In the genomic region with DNA sequence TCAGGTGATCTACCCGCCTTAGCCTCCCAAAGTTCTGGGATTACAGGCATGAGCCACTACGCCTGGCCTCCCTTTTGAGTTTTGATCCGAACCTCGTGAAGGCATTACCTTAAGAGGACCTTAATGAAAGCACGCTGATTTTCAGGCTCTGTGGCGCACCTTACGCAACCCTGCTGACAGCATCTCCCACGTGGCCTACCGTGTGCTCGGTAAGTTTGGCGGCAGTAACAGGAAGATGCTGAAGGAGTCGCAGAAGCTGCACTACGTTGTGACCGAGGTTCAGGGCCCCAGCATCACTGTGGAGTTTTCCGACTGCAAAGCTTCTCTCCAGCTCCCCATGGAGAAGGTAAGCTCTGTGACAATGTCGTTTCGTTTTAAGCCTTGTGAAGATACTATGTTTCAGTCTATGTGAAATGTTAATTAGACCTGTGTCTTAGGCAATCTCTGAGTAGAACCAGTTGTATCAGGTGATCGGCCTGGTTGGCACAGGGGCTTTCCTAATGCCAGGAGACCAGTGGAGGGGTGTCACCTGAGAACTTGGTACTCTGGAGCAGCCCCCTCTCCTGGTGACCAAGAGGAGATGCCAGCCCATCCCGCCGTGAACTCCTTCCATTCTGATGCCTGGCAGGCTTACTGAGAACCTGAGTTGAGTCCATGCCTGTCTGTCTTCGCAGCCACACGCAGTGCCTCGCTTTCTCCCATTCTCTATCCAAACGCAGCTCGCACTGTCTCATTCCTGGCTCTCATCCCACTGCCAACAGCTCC, we compare ENCODE assay signal across 15 cellular contexts. TPM values are rescaled to one million over a fixed set of nuclear protein-coding genes. Genes with fewer than 3 reads are reported as not detected.
DNase-seq lines count a peak whose midpoint lies in the region; ATAC-seq and TF ChIP-seq lines count a peak whose summit lies in the region.
"Had no signal": no experiment of that assay in that cellular context is flagged by ENCODE, and none has a peak within 500 bp of the region (broad histone marks: within the 10 kb centered on the region; RNA-seq: fewer than 3 reads in every experiment).

No MANE protein-coding gene starts in this region.

- H3K27me3 ChIP-seq in H7 (ENCODE audit: control insufficient read depth, insufficient read depth, low read length), result no peaks in the 10 kb centered on the region
- no peaks in the 10 kb centered on the region for H3K27me3 ChIP-seq in liver (ENCODE audit: control insufficient read depth in 4 of 4, insufficient read depth in 4 of 4, low read length in 3 of 4)
- H3K27me3 ChIP-seq: gastroesophageal sphincter had no signal

- 93% methylated on average over 25 of the region's 25 CpGs for WGBS in liver

- no peak for TF ChIP-seq RAD21 in liver (IDR thresholded peaks at IDR 0.05)

- H3K4me3 ChIP-seq in H7 (ENCODE audit: insufficient read depth, low read depth, low read length) (no peak overlapping the region), astrocyte of the cerebellum (ENCODE audit: low read depth, low read length) (no peak overlapping the region), liver (ENCODE audit: low read depth in 1 of 3, low read length in 3 of 3) (no peak overlapping the region)
- H3K4me3 ChIP-seq: gastroesophageal sphincter, lung had no signal

- H3K9ac ChIP-seq in liver (ENCODE audit: low read depth in 1 of 2, low read length in 2 of 2), result no peak overlapping the region

- H3K36me3 ChIP-seq in H7 (replicated peaks; ENCODE audit: control insufficient read depth, insufficient read depth, low read length) (peaks cover 33% of the 10 kb centered on the region), liver (ENCODE audit: control insufficient read depth in 4 of 4, insufficient read depth in 3 of 4, low read depth in 1 of 4, low read length in 3 of 4) (peaks cover 6 to 44% (median 30%) of the 10 kb centered on the region in 4 donors)

- H3K27ac ChIP-seq in 22Rv1 (peak overlapping the region; percentile 67), liver (ENCODE audit: low read depth in 1 of 2, low read length in 2 of 2) (peak overlapping the region; percentile 76 to 77)
- H3K27ac ChIP-seq: gastroesophageal sphincter had no signal

- H3K9me3 ChIP-seq in liver (ENCODE audit: control insufficient read depth in 4 of 4, low read length in 3 of 4), result no peaks in the 10 kb centered on the region
- H3K9me3 ChIP-seq: gastroesophageal sphincter had no signal

- ATAC-seq in omental fat pad (ENCODE audit: low FRiP score) (no peak), GM18519 (IDR thresholded peaks at IDR 0.05; ENCODE audit: low FRiP score, unreplicated experiment) (no peak)
- ATAC-seq: activated CD8-positive, alpha-beta T cell treated with anti-CD3 and anti-CD28 coated beads, Interleukin-2, amount 10 ng/mL, durations not matched to agents 7 days and 5 days; gastroesophageal sphincter; naive thymus-derived CD4-positive, alpha-beta T cell; stimulated activated naive CD8-positive, alpha-beta T cell treated with anti-CD3 and anti-CD28 coated beads, Interleukin-15, amount 100 ng/mL, for 72 hours had no signal

- peaks cover 4 to 24% (median 17%) of the 10 kb centered on the region in 4 donors for H3K4me1 ChIP-seq in liver (ENCODE audit: control insufficient read depth in 4 of 4, insufficient read depth in 4 of 4, low read length in 3 of 4)
- H3K4me1 ChIP-seq: gastroesophageal sphincter had no signal

- TF ChIP-seq CTCF in 22Rv1 (IDR thresholded peaks at IDR 0.05), result no peak
- TF ChIP-seq CTCF in astrocyte of the cerebellum (IDR thresholded peaks at IDR 0.05; ENCODE audit: low read depth, low read length, missing control alignments), result peak; percentile 9
- no peak for TF ChIP-seq CTCF in liver (IDR thresholded peaks at IDR 0.05; ENCODE audit: low read depth, low read length, missing input control)
- no peak for TF ChIP-seq CTCF in omental fat pad (IDR thresholded peaks at IDR 0.05)

- in situ Hi-C loops in astrocyte of the cerebellum (cut with HindIII; ENCODE audit: low sequenced_read_pairs), result loop anchor here (5.0 kb wide), 1 partner anchor 76 kb away; no protein-coding TSS in a partner anchor

- DNase-seq in H7 (peak; percentile 66), astrocyte of the cerebellum (ENCODE audit: low read depth) (no peak), NCI-H526 treated with DMSO at 0.1 percent for 48 hours (lab: John Stamatoyannopoulos, UW) (no peak), omental fat pad (ENCODE audit: low spot score) (no peak)
- no peak for DNase-seq in activated naive CD4-positive, alpha-beta T cell treated with anti-CD3 and anti-CD28 coated beads, Interleukin-2, amount 50 U/mL, for 16 hours
- DNase-seq: activated CD8-positive, alpha-beta T cell treated with anti-CD3 and anti-CD28 coated beads, Interleukin-2, amount 10 ng/mL, durations not matched to agents 7 days and 5 days; activated effector memory CD4-positive, alpha-beta T cell treated with Interleukin-2 at 50 U/mL for 16 hours; naive thymus-derived CD4-positive, alpha-beta T cell; NCI-H1048; stimulated activated naive CD8-positive, alpha-beta T cell treated with anti-CD3 and anti-CD28 coated beads, Interleukin-15, amount 100 ng/mL, for 72 hours had no signal

TF ChIP-seq in liver, 16 proteins besides CTCF, POLR2A, EP300 and RAD21:
- TF ChIP-seq YY1 (IDR thresholded peaks at IDR 0.05), result no peak
- no peak for TF ChIP-seq EGR1 (IDR thresholded peaks at IDR 0.05; ENCODE audit: low read depth in 2 of 2)
- TF ChIP-seq, protein P1, sequence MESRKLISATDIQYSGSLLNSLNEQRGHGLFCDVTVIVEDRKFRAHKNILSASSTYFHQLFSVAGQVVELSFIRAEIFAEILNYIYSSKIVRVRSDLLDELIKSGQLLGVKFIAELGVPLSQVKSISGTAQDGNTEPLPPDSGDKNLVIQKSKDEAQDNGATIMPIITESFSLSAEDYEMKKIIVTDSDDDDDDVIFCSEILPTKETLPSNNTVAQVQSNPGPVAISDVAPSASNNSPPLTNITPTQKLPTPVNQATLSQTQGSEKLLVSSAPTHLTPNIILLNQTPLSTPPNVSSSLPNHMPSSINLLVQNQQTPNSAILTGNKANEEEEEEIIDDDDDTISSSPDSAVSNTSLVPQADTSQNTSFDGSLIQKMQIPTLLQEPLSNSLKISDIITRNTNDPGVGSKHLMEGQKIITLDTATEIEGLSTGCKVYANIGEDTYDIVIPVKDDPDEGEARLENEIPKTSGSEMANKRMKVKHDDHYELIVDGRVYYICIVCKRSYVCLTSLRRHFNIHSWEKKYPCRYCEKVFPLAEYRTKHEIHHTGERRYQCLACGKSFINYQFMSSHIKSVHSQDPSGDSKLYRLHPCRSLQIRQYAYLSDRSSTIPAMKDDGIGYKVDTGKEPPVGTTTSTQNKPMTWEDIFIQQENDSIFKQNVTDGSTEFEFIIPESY (IDR thresholded peaks at IDR 0.05), result no peak

RNA-seq across cellular contexts. Expression of a gene that starts 43.5 kb away (rescaled TPM):
- 13.0 and 15.1 TPM in 2 replicates for total RNA-seq in H7 (2014; rRNA removed; shearing (Covaris generic))
- total RNA-seq in liver, result 10 to 100 TPM; 13.9 to 22.7 TPM
- polyA plus RNA-seq in liver, result 1 to 10 TPM; 4.3 to 6.4 TPM
- total RNA-seq in omental fat pad, result 10 to 100 TPM; 27.2 to 35.8 (median 30.1) TPM

RNA-seq across cellular contexts. Expression of a gene that starts 52.0 kb away (rescaled TPM):
- total RNA-seq in H7 (2014; rRNA removed; shearing (Covaris generic)), result 0.24 and 0.37 TPM in 2 replicates
- total RNA-seq in liver (not detected), omental fat pad (under 1 TPM in 2 of 4 donors, not detected in 2; 0.19 to 0.24 TPM)
- not detected for polyA plus RNA-seq in liver
- total RNA-seq: activated CD8-positive, alpha-beta T cell treated with anti-CD3 and anti-CD28 coated beads, Interleukin-2, amount 10 ng/mL, durations not matched to agents 7 days and 5 days; naive thymus-derived CD4-positive, alpha-beta T cell had no signal
- polyA plus RNA-seq: naive thymus-derived CD4-positive, alpha-beta T cell had no signal
